Comparison of ENCODE assay signal across 2 cellular contexts in genomic region chr15:31390777-31391486, GRCh38.
TF ChIP-seq lines count a peak whose summit lies in the region.

No MANE protein-coding gene starts in this region.

TF ChIP-seq in IMR-90, 13 proteins besides CTCF, POLR2A, EP300 and RAD21 (continued from another document):
- TF ChIP-seq ELK1 (IDR thresholded peaks at IDR 0.05; ENCODE audit: borderline replicate concordance, low read depth, low read length), result no peak
- no peak for TF ChIP-seq MAZ (IDR thresholded peaks at IDR 0.05; ENCODE audit: borderline replicate concordance, low read depth, low read length)
- TF ChIP-seq USF2 (IDR thresholded peaks at IDR 0.05; ENCODE audit: low read depth, low read length), result no peak
- TF ChIP-seq CHD1 (IDR thresholded peaks at IDR 0.05; ENCODE audit: low read depth, low read length), result no peak
- TF ChIP-seq MXI1 (IDR thresholded peaks at IDR 0.05; ENCODE audit: borderline replicate concordance, low read depth, low read length), result no peak

TF ChIP-seq in WTC11, 78 proteins besides CTCF, POLR2A, EP300 and RAD21 (continued from another document):
- TF ChIP-seq PREB (CRISPR knock-in tag; IDR thresholded peaks at IDR 0.05; ENCODE audit: borderline replicate concordance) (no peak), RELA (CRISPR knock-in tag; IDR thresholded peaks at IDR 0.05; ENCODE audit: borderline replicate concordance) (no peak), TP53 (CRISPR knock-in tag; IDR thresholded peaks at IDR 0.05) (no peak), ARID4B (CRISPR knock-in tag; IDR thresholded peaks at IDR 0.05; ENCODE audit: borderline replicate concordance) (no peak), SP1 (CRISPR knock-in tag; conservative IDR thresholded peaks at IDR 0.05) (no peak), ZNF138 (CRISPR knock-in tag; conservative IDR thresholded peaks at IDR 0.05) (no peak), ZNF121 (CRISPR knock-in tag; IDR thresholded peaks at IDR 0.05) (no peak), ZNF396 (CRISPR knock-in tag; IDR thresholded peaks at IDR 0.05; ENCODE audit: borderline replicate concordance) (no peak)
